Comparison of ENCODE assay signal across 12 cellular contexts in the genomic region with DNA sequence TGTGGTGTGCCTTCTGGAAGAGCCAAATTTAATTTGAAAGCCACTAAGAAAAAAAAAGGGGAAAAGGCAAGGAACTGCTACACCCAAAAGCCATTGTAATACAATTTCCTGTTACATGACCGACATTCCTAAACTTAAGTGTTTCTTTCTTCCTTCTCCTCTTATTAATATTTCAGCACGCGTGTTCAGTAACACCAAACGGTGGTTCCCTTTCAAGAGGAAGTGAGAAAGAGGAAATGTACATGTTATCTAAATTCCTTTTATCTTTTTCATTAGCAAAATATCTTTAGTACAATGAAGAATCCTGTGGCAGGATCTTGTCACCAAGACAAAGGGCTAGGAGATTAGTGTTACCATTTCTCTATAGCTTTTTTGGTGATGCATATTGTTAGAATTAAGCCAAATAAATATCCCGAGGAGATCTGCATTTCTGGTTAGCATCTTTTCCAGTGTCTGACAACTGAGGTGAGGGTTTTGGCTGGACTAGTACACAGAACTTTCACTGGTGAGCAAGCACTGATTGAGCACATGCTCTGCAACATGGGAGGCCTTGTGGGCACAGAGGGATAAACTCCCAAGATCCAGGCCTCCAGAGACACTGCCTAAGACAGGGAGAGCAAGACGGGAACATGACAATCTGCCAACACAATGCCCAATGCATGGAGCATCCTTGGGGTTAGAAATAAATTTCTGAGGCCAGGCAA. TPM values are rescaled to one million over a fixed set of nuclear protein-coding genes. Genes with fewer than 3 reads are reported as not detected.
DNase-seq lines count a peak whose midpoint lies in the region; ATAC-seq, FAIRE-seq and TF ChIP-seq lines count a peak whose summit lies in the region.
"Had no signal": no experiment of that assay in that cellular context is flagged by ENCODE, and none has a peak within 500 bp of the region (broad histone marks: within the 10 kb centered on the region; RNA-seq: fewer than 3 reads in every experiment).

No MANE protein-coding gene starts in this region.

- DNase-seq in GM12891 (ENCODE audit: insufficient read length, low spot score) (no peak), LHCN-M2 (ENCODE audit: low read depth) (peak; percentile 14), nephron progenitor cell (no peak), HUDEP-2 (lab: John Stamatoyannopoulos, UW; ENCODE audit: unreplicated experiment in 76 of 76) (no peak)
- DNase-seq in activated naive CD8-positive, alpha-beta T cell treated with anti-CD3 and anti-CD28 coated beads, Interleukin-2, amount 10 ng/mL, durations not matched to agents 7 days and 5 days: no peak
- DNase-seq: activated CD8-positive, alpha-beta memory T cell treated with anti-CD3 and anti-CD28 coated beads, Interleukin-2, amount 50 U/mL, for 4 hours; stimulated activated CD8-positive, alpha-beta memory T cell treated with anti-CD3 and anti-CD28 coated beads, Interleukin-4, amount 100 ng/mL, for 48 hours had no signal

- no peak for TF ChIP-seq POLR2A in GM12891 (IDR thresholded peaks at IDR 0.05; ENCODE audit: low read depth, low read length)

- H3K9me3 Mint-ChIP-seq in activated naive CD8-positive, alpha-beta T cell treated with anti-CD3 and anti-CD28 coated beads, Interleukin-2, amount 10 ng/mL, durations not matched to agents 7 days and 5 days: no peaks in the 10 kb centered on the region
- no peaks in the 10 kb centered on the region for H3K9me3 Mint-ChIP-seq in nephron progenitor cell
- H3K9me3 Mint-ChIP-seq: nephron had no signal

- H3K4me3 Mint-ChIP-seq in activated naive CD8-positive, alpha-beta T cell treated with anti-CD3 and anti-CD28 coated beads, Interleukin-2, amount 10 ng/mL, durations not matched to agents 7 days and 5 days: no peak overlapping the region
- H3K4me3 Mint-ChIP-seq in nephron progenitor cell: no peak overlapping the region
- H3K4me3 Mint-ChIP-seq: nephron had no signal

- no peak for TF ChIP-seq CTCF in nephron progenitor cell (IDR thresholded peaks at IDR 0.05)

- FAIRE-seq in GM12891 (lab: Jason Lieb, UNC): peak; percentile 76

- ATAC-seq in activated naive CD8-positive, alpha-beta T cell treated with anti-CD3 and anti-CD28 coated beads, Interleukin-2, amount 10 ng/mL, durations not matched to agents 7 days and 5 days (ENCODE audit: low read depth): no peak
- ATAC-seq in GM18861 (IDR thresholded peaks at IDR 0.05; ENCODE audit: unreplicated experiment) (no peak), HG03175 (IDR thresholded peaks at IDR 0.05; ENCODE audit: unreplicated experiment) (no peak), HG03039 (IDR thresholded peaks at IDR 0.05; ENCODE audit: unreplicated experiment) (no peak)
- ATAC-seq: HCT116 had no signal

- POLR2A ChIA-PET in activated naive CD8-positive, alpha-beta T cell treated with anti-CD3 and anti-CD28 coated beads, Interleukin-2, amount 10 ng/mL, durations not matched to agents 7 days and 5 days (lab: Charles Lee): no interaction called here

- H3K27ac Mint-ChIP-seq in activated naive CD8-positive, alpha-beta T cell treated with anti-CD3 and anti-CD28 coated beads, Interleukin-2, amount 10 ng/mL, durations not matched to agents 7 days and 5 days: peak overlapping the region; percentile 59
- peak overlapping the region; percentile 77 for H3K27ac Mint-ChIP-seq in nephron progenitor cell

- peaks cover 3% of the 10 kb centered on the region for H3K36me3 Mint-ChIP-seq in activated naive CD8-positive, alpha-beta T cell treated with anti-CD3 and anti-CD28 coated beads, Interleukin-2, amount 10 ng/mL, durations not matched to agents 7 days and 5 days
- H3K36me3 Mint-ChIP-seq in nephron progenitor cell (ENCODE audit: low read depth): peaks cover 29% of the 10 kb centered on the region

- H3K27me3 Mint-ChIP-seq in activated naive CD8-positive, alpha-beta T cell treated with anti-CD3 and anti-CD28 coated beads, Interleukin-2, amount 10 ng/mL, durations not matched to agents 7 days and 5 days: no peaks in the 10 kb centered on the region
- no peaks in the 10 kb centered on the region for H3K27me3 Mint-ChIP-seq in nephron progenitor cell (ENCODE audit: low read depth, poor library complexity)

- H3K4me1 Mint-ChIP-seq in activated naive CD8-positive, alpha-beta T cell treated with anti-CD3 and anti-CD28 coated beads, Interleukin-2, amount 10 ng/mL, durations not matched to agents 7 days and 5 days: peaks cover 10% of the 10 kb centered on the region
- H3K4me1 Mint-ChIP-seq in nephron progenitor cell: peaks cover 53% of the 10 kb centered on the region

TF ChIP-seq in GM12891, 5 proteins besides CTCF, POLR2A, EP300 and RAD21:
- TF ChIP-seq POU2F2 (IDR thresholded peaks at IDR 0.05; ENCODE audit: low read depth, low read length): no peak
- peak; percentile 90 for TF ChIP-seq SPI1 (IDR thresholded peaks at IDR 0.05; ENCODE audit: low read depth, low read length)
- TF ChIP-seq POLR2AphosphoS5 (IDR thresholded peaks at IDR 0.05; ENCODE audit: low read depth, low read length): no peak

RNA-seq across cellular contexts. Expression of a gene that starts 22.1 kb away (rescaled TPM):
- 2.2 TPM for polyA plus RNA-seq in GM12891 (2012; ENCODE audit: low read depth, missing spikeins)
- total RNA-seq in LHCN-M2 (2014; rRNA removed): 14.6 and 18.8 TPM in 2 replicates
- 17.6 TPM for polyA plus RNA-seq in LHCN-M2 (2012)
- 1 to 10 TPM; 2.3 to 2.4 TPM for total RNA-seq in activated naive CD8-positive, alpha-beta T cell treated with anti-CD3 and anti-CD28 coated beads, Interleukin-2, amount 10 ng/mL, durations not matched to agents 7 days and 5 days
